Comparison of ENCODE assay signal across 11 cellular contexts in genomic region chr21:14589855-14590563, GRCh38. TPM values are rescaled to one million over a fixed set of nuclear protein-coding genes. Genes with fewer than 3 reads are reported as not detected.
DNase-seq lines count a peak whose midpoint lies in the region; ATAC-seq and TF ChIP-seq lines count a peak whose summit lies in the region.
"Had no signal": no experiment of that assay in that cellular context is flagged by ENCODE, and none has a peak within 500 bp of the region (broad histone marks: within the 10 kb centered on the region; RNA-seq: fewer than 3 reads in every experiment).

No MANE protein-coding gene starts in this region.

- intact Hi-C loops in lower leg skin (cut with DNase I; ENCODE audit: low total_unique reads) = no loop called here

- H3K4me1 Mint-ChIP-seq in activated T-cell treated with anti-CD3 and anti-CD28 coated beads, Interleukin-2, amount 50 U/mL, for 24 hours (ENCODE audit: low read depth) = peaks cover 33% of the 10 kb centered on the region
- H3K4me1 Mint-ChIP-seq in stimulated activated memory B cell treated with anti-CD40 and anti-IgM and Interleukin-4, amounts not matched to agents 10 μg/mL and 1 μg/mL and 100 μg/mL, for 72 hours = peaks cover 29% of the 10 kb centered on the region

- TF ChIP-seq CTCF in lower leg skin (IDR thresholded peaks at IDR 0.05) = no peak

- no peaks in the 10 kb centered on the region for H3K36me3 Mint-ChIP-seq in activated T-cell treated with anti-CD3 and anti-CD28 coated beads, Interleukin-2, amount 50 U/mL, for 24 hours (ENCODE audit: low read depth)
- H3K36me3 Mint-ChIP-seq in stimulated activated memory B cell treated with anti-CD40 and anti-IgM and Interleukin-4, amounts not matched to agents 10 μg/mL and 1 μg/mL and 100 μg/mL, for 72 hours = peaks cover 27% of the 10 kb centered on the region

- no peaks in the 10 kb centered on the region for H3K27me3 Mint-ChIP-seq in activated T-cell treated with anti-CD3 and anti-CD28 coated beads, Interleukin-2, amount 50 U/mL, for 24 hours
- no peaks in the 10 kb centered on the region for H3K27me3 Mint-ChIP-seq in stimulated activated memory B cell treated with anti-CD40 and anti-IgM and Interleukin-4, amounts not matched to agents 10 μg/mL and 1 μg/mL and 100 μg/mL, for 72 hours

- H3K27ac Mint-ChIP-seq in activated T-cell treated with anti-CD3 and anti-CD28 coated beads, Interleukin-2, amount 50 U/mL, for 24 hours = peak overlapping the region; percentile 82
- peak overlapping the region; percentile 61 for H3K27ac Mint-ChIP-seq in stimulated activated memory B cell treated with anti-CD40 and anti-IgM and Interleukin-4, amounts not matched to agents 10 μg/mL and 1 μg/mL and 100 μg/mL, for 72 hours
- H3K27ac Mint-ChIP-seq: H9 had no signal

- TF ChIP-seq POLR2A in lower leg skin (IDR thresholded peaks at IDR 0.05) = no peak

- H3K4me3 ChIP-seq in lower leg skin (ENCODE audit: low read depth, poor library complexity, severe bottlenecking) = no peak overlapping the region
- H3K4me3 ChIP-seq: lung had no signal

- peaks cover 7% of the 10 kb centered on the region for H3K9me3 Mint-ChIP-seq in activated T-cell treated with anti-CD3 and anti-CD28 coated beads, Interleukin-2, amount 50 U/mL, for 24 hours
- H3K9me3 Mint-ChIP-seq in stimulated activated memory B cell treated with anti-CD40 and anti-IgM and Interleukin-4, amounts not matched to agents 10 μg/mL and 1 μg/mL and 100 μg/mL, for 72 hours = peaks cover 2% of the 10 kb centered on the region

- peak overlapping the region; percentile 43 for H3K4me3 Mint-ChIP-seq in activated T-cell treated with anti-CD3 and anti-CD28 coated beads, Interleukin-2, amount 50 U/mL, for 24 hours
- H3K4me3 Mint-ChIP-seq in stimulated activated memory B cell treated with anti-CD40 and anti-IgM and Interleukin-4, amounts not matched to agents 10 μg/mL and 1 μg/mL and 100 μg/mL, for 72 hours = no peak overlapping the region
- H3K4me3 Mint-ChIP-seq: H9 had no signal

- DNase-seq in activated T-cell treated with anti-CD3 and anti-CD28 coated beads, Interleukin-2, amount 50 U/mL, for 24 hours = no peak
- no peak for DNase-seq in activated T-cell treated with anti-CD3 and anti-CD28 coated beads, Interleukin-2, amount 50 U/mL, for 48 hours
- DNase-seq in lower leg skin (ENCODE audit: low spot score in 2 of 2) (no peak), NCI-H1436 treated with DMSO at 0.1 percent for 48 hours (lab: John Stamatoyannopoulos, UW) (no peak), LoVo (ENCODE audit: low spot score) (no peak)
- DNase-seq: activated CD8-positive, alpha-beta memory T cell treated with anti-CD3 and anti-CD28 coated beads for 24 hours; H9 had no signal

- peak; percentile 77 for ATAC-seq in HG02588 (IDR thresholded peaks at IDR 0.05; ENCODE audit: unreplicated experiment)
- ATAC-seq in HG03575 (IDR thresholded peaks at IDR 0.05; ENCODE audit: extremely low read depth, insufficient number of reproducible peaks, low FRiP score, unreplicated experiment) = peak; percentile 79
- peak; percentile 77 for ATAC-seq in stimulated activated memory B cell treated with anti-CD40 and anti-IgM and Interleukin-4, amounts not matched to agents 10 μg/mL and 1 μg/mL and 100 μg/mL, for 72 hours

- 74 to 77% methylated on average over 7 of the region's 7 CpGs for WGBS in lower leg skin, 2 donors

RNA-seq across cellular contexts. Expression of gene SAMSN1, which starts 43.9 kb away (rescaled TPM):
- 1 to 10 TPM in 3 of 4 donors, under 1 TPM in 1; 0.88 to 3.4 (median 2.0) TPM for total RNA-seq in lower leg skin
